In the genomic region with DNA sequence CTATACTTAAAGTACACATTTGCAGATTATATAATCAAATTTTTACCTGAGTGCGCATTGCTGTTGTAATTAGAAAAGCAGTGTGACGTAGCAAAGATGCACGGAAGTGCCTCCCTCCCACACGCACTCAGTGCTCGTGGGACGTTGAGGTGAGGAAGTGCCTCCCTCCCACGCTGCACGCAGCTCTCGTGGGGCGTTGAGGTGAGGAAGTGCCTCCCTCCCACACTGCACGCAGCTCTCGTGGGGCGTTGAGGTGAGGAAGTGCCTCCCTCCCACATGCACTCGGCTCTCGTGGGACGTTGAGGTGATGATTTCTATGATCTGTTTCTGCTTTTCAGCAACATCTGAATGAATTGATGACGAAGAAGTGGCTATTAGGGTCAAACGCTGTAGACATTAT, we compare ENCODE assay signal across 9 cellular contexts. TPM values are rescaled to one million over a fixed set of nuclear protein-coding genes. Genes with fewer than 3 reads are reported as not detected.
DNase-seq lines count a peak whose midpoint lies in the region; ATAC-seq lines count a peak whose summit lies in the region.
"Had no signal": no experiment of that assay in that cellular context is flagged by ENCODE, and none has a peak within 500 bp of the region (broad histone marks: within the 10 kb centered on the region; RNA-seq: fewer than 3 reads in every experiment).

No MANE protein-coding gene starts in this region.

- intact Hi-C loops in left colon (cut with DNase I, micrococcal nuclease) = no loop called here

- no peaks in the 10 kb centered on the region for H3K9me3 Mint-ChIP-seq in activated T-cell treated with anti-CD3 and anti-CD28 coated beads, Interleukin-2, amount 50 U/mL, for 24 hours
- H3K9me3 Mint-ChIP-seq: neural crest cell had no signal

- H3K27me3 Mint-ChIP-seq in activated T-cell treated with anti-CD3 and anti-CD28 coated beads, Interleukin-2, amount 50 U/mL, for 24 hours = no peaks in the 10 kb centered on the region

- peaks cover 53% of the 10 kb centered on the region for H3K4me1 Mint-ChIP-seq in activated T-cell treated with anti-CD3 and anti-CD28 coated beads, Interleukin-2, amount 50 U/mL, for 24 hours (ENCODE audit: low read depth)
- H3K4me1 Mint-ChIP-seq: neural crest cell had no signal

- peak overlapping the region; percentile 90 for H3K27ac Mint-ChIP-seq in activated T-cell treated with anti-CD3 and anti-CD28 coated beads, Interleukin-2, amount 50 U/mL, for 24 hours

- peaks cover 88% of the 10 kb centered on the region for H3K36me3 Mint-ChIP-seq in activated T-cell treated with anti-CD3 and anti-CD28 coated beads, Interleukin-2, amount 50 U/mL, for 24 hours (ENCODE audit: low read depth)

- H3K4me3 Mint-ChIP-seq in activated T-cell treated with anti-CD3 and anti-CD28 coated beads, Interleukin-2, amount 50 U/mL, for 24 hours = peak overlapping the region; percentile 15
- H3K4me3 Mint-ChIP-seq: neural crest cell had no signal

- no peak for ATAC-seq in left colon
- no peak for ATAC-seq in GM18858 (IDR thresholded peaks at IDR 0.05; ENCODE audit: unreplicated experiment)
- ATAC-seq in GM18867 (IDR thresholded peaks at IDR 0.05; ENCODE audit: unreplicated experiment) = no peak
- ATAC-seq in HG03039 (IDR thresholded peaks at IDR 0.05; ENCODE audit: unreplicated experiment) = no peak
- ATAC-seq in HG03175 (IDR thresholded peaks at IDR 0.05; ENCODE audit: unreplicated experiment) = no peak

- peak; percentile 41 to 82 (median 76) for DNase-seq in T-helper 2 cell
- peak; percentile 78 for DNase-seq in activated T-cell treated with anti-CD3 and anti-CD28 coated beads, Interleukin-2, amount 50 U/mL, for 24 hours
- peak; percentile 22 to 37 for DNase-seq in left colon
- DNase-seq in stimulated activated naive CD4-positive, alpha-beta T cell (lab: John Stamatoyannopoulos, UW) = peak; percentile 70 to 95 (median 84)

RNA-seq across cellular contexts. Expression of a gene that starts 21.0 kb away (rescaled TPM):
- 10 to 100 TPM; 65.2 to 75.1 TPM for total RNA-seq in left colon

Comparison
In these comparisons a context has a peak if more than half of its experiments do, and no peak if none do; other contexts are left out.
1. DNase-seq: peak in every context shown above with its lines; median percentile 84 in stimulated activated naive CD4-positive, alpha-beta T cell; 78 in activated T-cell treated with anti-CD3 and anti-CD28 coated beads, Interleukin-2, amount 50 U/mL, for 24 hours; 76 in T-helper 2 cell; 30 in left colon.